In genomic region chr17:82893779-82894178, GRCh38 we compare ENCODE assay signal across 13 cellular contexts. TPM values are rescaled to one million over a fixed set of nuclear protein-coding genes. Genes with fewer than 3 reads are reported as not detected.
DNase-seq lines count a peak whose midpoint lies in the region; ATAC-seq and TF ChIP-seq lines count a peak whose summit lies in the region.
"Had no signal": no experiment of that assay in that cellular context is flagged by ENCODE, and none has a peak within 500 bp of the region (broad histone marks: within the 10 kb centered on the region; RNA-seq: fewer than 3 reads in every experiment).

No MANE protein-coding gene starts in this region.

- H3K27ac Mint-ChIP-seq in activated naive CD4-positive, alpha-beta T cell treated with anti-CD3 and anti-CD28 coated beads, Interleukin-2, amount 10 ng/mL, durations not matched to agents 7 days and 5 days: peak overlapping the region; percentile 92
- peak overlapping the region; percentile 77 for H3K27ac Mint-ChIP-seq in activated naive CD8-positive, alpha-beta T cell treated with anti-CD3 and anti-CD28 coated beads, Interleukin-2, amount 10 ng/mL, durations not matched to agents 7 days and 5 days

- H3K27me3 Mint-ChIP-seq in activated naive CD4-positive, alpha-beta T cell treated with anti-CD3 and anti-CD28 coated beads, Interleukin-2, amount 10 ng/mL, durations not matched to agents 7 days and 5 days: no peaks in the 10 kb centered on the region
- no peaks in the 10 kb centered on the region for H3K27me3 Mint-ChIP-seq in activated naive CD8-positive, alpha-beta T cell treated with anti-CD3 and anti-CD28 coated beads, Interleukin-2, amount 10 ng/mL, durations not matched to agents 7 days and 5 days

- WGBS in urinary bladder: 57% methylated on average over 10 of the region's 10 CpGs

- peaks cover 0 to 43% of the 10 kb centered on the region in 2 donors for H3K36me3 ChIP-seq in left lung
- no peaks in the 10 kb centered on the region for H3K36me3 ChIP-seq in urinary bladder (ENCODE audit: insufficient read depth)

- DNase-seq in activated naive CD4-positive, alpha-beta T cell treated with anti-CD3 and anti-CD28 coated beads, Interleukin-2, amount 10 ng/mL, durations not matched to agents 7 days and 5 days: peak; percentile 40
- DNase-seq in activated naive CD4-positive, alpha-beta T cell treated with anti-CD3 and anti-CD28 coated beads, Interleukin-2, amount 50 U/mL, for 16 hours: no peak
- no peak for DNase-seq in activated naive CD8-positive, alpha-beta T cell treated with anti-CD3 and anti-CD28 coated beads, Interleukin-2, amount 10 ng/mL, durations not matched to agents 7 days and 5 days
- no peak for DNase-seq in left lung
- no peak for DNase-seq in HuH-7 (ENCODE audit: low spot score)
- no peak for DNase-seq in superior temporal gyrus (ENCODE audit: extremely low spot score)
- DNase-seq: MM.1S, NCI-H524 treated with DMSO at 0.1 percent for 48 hours had no signal

- intact Hi-C loops in left lung (cut with DNase I): no loop called here

- no peaks in the 10 kb centered on the region for H3K27me3 ChIP-seq in left lung

- H3K4me3 Mint-ChIP-seq in activated naive CD4-positive, alpha-beta T cell treated with anti-CD3 and anti-CD28 coated beads, Interleukin-2, amount 10 ng/mL, durations not matched to agents 7 days and 5 days: peak overlapping the region; percentile 72
- peak overlapping the region; percentile 71 for H3K4me3 Mint-ChIP-seq in activated naive CD8-positive, alpha-beta T cell treated with anti-CD3 and anti-CD28 coated beads, Interleukin-2, amount 10 ng/mL, durations not matched to agents 7 days and 5 days

- CTCF ChIA-PET in activated naive CD4-positive, alpha-beta T cell treated with anti-CD3 and anti-CD28 coated beads, Interleukin-2, amount 10 ng/mL, durations not matched to agents 7 days and 5 days (lab: Charles Lee): interaction anchor here (1.1 to 1.7 kb wide), 2 partner anchors 9 to 29 kb away, joined by 4 to 5 read pairs; no protein-coding TSS in a partner anchor

- H3K36me3 Mint-ChIP-seq in activated naive CD4-positive, alpha-beta T cell treated with anti-CD3 and anti-CD28 coated beads, Interleukin-2, amount 10 ng/mL, durations not matched to agents 7 days and 5 days: peaks cover 46% of the 10 kb centered on the region
- H3K36me3 Mint-ChIP-seq in activated naive CD8-positive, alpha-beta T cell treated with anti-CD3 and anti-CD28 coated beads, Interleukin-2, amount 10 ng/mL, durations not matched to agents 7 days and 5 days: peaks cover 23% of the 10 kb centered on the region

- POLR2A ChIA-PET in activated naive CD8-positive, alpha-beta T cell treated with anti-CD3 and anti-CD28 coated beads, Interleukin-2, amount 10 ng/mL, durations not matched to agents 7 days and 5 days (lab: Charles Lee): interaction anchor here (0.7 to 2.4 kb wide), 3 partner anchors 9 to 30 kb away, joined by 3 to 16 read pairs (median 4); no protein-coding TSS in a partner anchor

- H3K27ac ChIP-seq in left lung (peak overlapping the region; percentile 14 to 62), urinary bladder (ENCODE audit: low read depth) (peak overlapping the region; percentile 4)
- H3K27ac ChIP-seq: epithelial cell of prostate had no signal

- ATAC-seq in activated naive CD8-positive, alpha-beta T cell treated with anti-CD3 and anti-CD28 coated beads, Interleukin-2, amount 10 ng/mL, durations not matched to agents 7 days and 5 days (ENCODE audit: low read depth): no peak
- ATAC-seq in left lung (no peak), HG03520 (IDR thresholded peaks at IDR 0.05; ENCODE audit: unreplicated experiment) (no peak)

- H3K9me3 Mint-ChIP-seq in activated naive CD4-positive, alpha-beta T cell treated with anti-CD3 and anti-CD28 coated beads, Interleukin-2, amount 10 ng/mL, durations not matched to agents 7 days and 5 days: no peaks in the 10 kb centered on the region
- H3K9me3 Mint-ChIP-seq in activated naive CD8-positive, alpha-beta T cell treated with anti-CD3 and anti-CD28 coated beads, Interleukin-2, amount 10 ng/mL, durations not matched to agents 7 days and 5 days: no peaks in the 10 kb centered on the region

- peaks cover 33 to 36% of the 10 kb centered on the region in 2 donors for H3K4me1 ChIP-seq in left lung
- H3K4me1 ChIP-seq in urinary bladder (ENCODE audit: insufficient read depth): peaks cover 2% of the 10 kb centered on the region

- TF ChIP-seq CTCF in left lung (IDR thresholded peaks at IDR 0.05): no peak

- H3K4me1 Mint-ChIP-seq in activated naive CD4-positive, alpha-beta T cell treated with anti-CD3 and anti-CD28 coated beads, Interleukin-2, amount 10 ng/mL, durations not matched to agents 7 days and 5 days: peaks cover 44% of the 10 kb centered on the region
- H3K4me1 Mint-ChIP-seq in activated naive CD8-positive, alpha-beta T cell treated with anti-CD3 and anti-CD28 coated beads, Interleukin-2, amount 10 ng/mL, durations not matched to agents 7 days and 5 days: peaks cover 27% of the 10 kb centered on the region

- H3K9me3 ChIP-seq in left lung: no peaks in the 10 kb centered on the region

- H3K4me3 ChIP-seq in left lung (no peak overlapping the region), urinary bladder (ENCODE audit: low read depth, low read length) (no peak overlapping the region)

RNA-seq across cellular contexts. Expression of gene ZNF750, which starts 54.0 kb away (rescaled TPM):
- not detected for total RNA-seq in activated naive CD8-positive, alpha-beta T cell treated with anti-CD3 and anti-CD28 coated beads, Interleukin-2, amount 10 ng/mL, durations not matched to agents 7 days and 5 days
- total RNA-seq in left lung: 1 to 10 TPM; 1.6 to 3.4 TPM
- total RNA-seq in urinary bladder: 3.1 TPM
- 2.7 TPM for polyA plus RNA-seq in urinary bladder
- total RNA-seq: left cardiac atrium, renal cortical epithelial cell had no signal
